ENCODE assay signal across 15 cellular contexts in the genomic region with DNA sequence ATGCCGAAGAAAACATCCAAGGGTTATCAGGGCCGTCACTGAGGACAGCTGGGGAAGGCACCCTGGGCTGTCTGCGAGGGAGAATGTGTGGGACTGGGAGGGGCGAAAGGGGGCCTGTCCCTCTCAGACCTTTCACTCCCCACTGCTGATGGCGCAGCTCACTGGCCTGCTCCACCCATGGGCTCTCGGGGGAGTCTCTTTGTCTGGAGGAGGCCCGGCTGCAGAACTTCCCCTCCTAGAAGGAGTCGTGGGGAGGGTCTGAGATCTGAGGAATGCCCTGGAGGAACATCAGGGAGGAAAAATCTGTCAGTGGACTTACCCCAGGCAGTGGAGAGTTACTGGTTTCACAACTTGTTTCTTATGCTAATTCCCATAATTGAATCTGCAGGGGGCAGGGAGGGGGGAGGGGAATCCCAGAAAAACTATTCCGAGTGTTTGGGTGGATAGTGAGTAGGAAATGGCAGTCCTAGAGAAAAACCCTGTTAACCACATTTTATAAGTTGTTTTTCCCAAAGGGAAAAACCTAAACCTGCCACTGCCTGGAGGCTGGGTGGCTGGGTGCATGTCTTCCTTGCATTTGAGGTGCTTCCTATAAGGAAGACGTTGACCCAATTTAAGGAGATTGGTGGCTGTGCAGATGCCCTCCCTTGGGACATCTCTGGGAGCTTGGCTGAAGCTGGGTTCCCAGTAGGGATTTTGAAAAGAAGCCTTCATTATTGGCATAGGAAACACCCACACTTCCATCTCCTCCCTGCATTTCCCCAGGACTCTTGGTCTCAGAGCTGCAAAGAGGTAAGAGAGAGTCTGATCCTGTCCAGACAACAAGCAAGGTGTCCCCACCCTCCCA. TPM values are rescaled to one million over a fixed set of nuclear protein-coding genes. Genes with fewer than 3 reads are reported as not detected.
DNase-seq lines count a peak whose midpoint lies in the region; ATAC-seq, FAIRE-seq and TF ChIP-seq lines count a peak whose summit lies in the region.
"Had no signal": no experiment of that assay in that cellular context is flagged by ENCODE, and none has a peak within 500 bp of the region (broad histone marks: within the 10 kb centered on the region; RNA-seq: fewer than 3 reads in every experiment).

No MANE protein-coding gene starts in this region.

- H3K4me2 ChIP-seq in K562 (ENCODE audit: insufficient read depth, low read length) = no peak overlapping the region
- no peak overlapping the region for H3K4me2 ChIP-seq in mesenchymal stem cell (ENCODE audit: low read length, poor library complexity, severe bottlenecking)

- FAIRE-seq in K562 (lab: Jason Lieb, UNC) = peak; percentile 72

- H2AK5ac ChIP-seq in mesenchymal stem cell (ENCODE audit: low read length, severe bottlenecking) = no peak overlapping the region

- POLR2A ChIA-PET in K562 (lab: Yijun Ruan, JAX) = interaction anchor here (0.5 to 11.3 kb wide), 11 partner anchors 7 to 237 kb away, joined by 3 to 112 read pairs (median 4); a partner anchor contains a TSS

- TF ChIP-seq POLR2A in NB4 (IDR thresholded peaks at IDR 0.05; ENCODE audit: extremely low read depth, insufficient read length) (no peak), K562 (conservative IDR thresholded peaks at IDR 0.05) (no peak), suprapubic skin (IDR thresholded peaks at IDR 0.05) (no peak)

- in situ Hi-C loops in K562 (cut with MboI) = no loop called here

- no peak overlapping the region for H4K8ac ChIP-seq in mesenchymal stem cell (ENCODE audit: low read length)

- no peak for TF ChIP-seq CTCF in NB4 (IDR thresholded peaks at IDR 0.05; ENCODE audit: low read depth, low read length)
- no peak for TF ChIP-seq CTCF in K562 (IDR thresholded peaks at IDR 0.05 in 2 of 3, conservative IDR thresholded peaks at IDR 0.05 in 1 of 3; ENCODE audit: insufficient read depth in 2 of 3, low read depth in 1 of 3, low read length in 3 of 3)
- no peak for TF ChIP-seq CTCF in suprapubic skin (IDR thresholded peaks at IDR 0.05)

- H2AFZ ChIP-seq in K562 (ENCODE audit: low read depth, low read length) (no peak overlapping the region), mesenchymal stem cell (ENCODE audit: low read depth, low read length) (no peak overlapping the region)

- 16% methylated on average over 8 of the region's 10 CpGs for WGBS in K562 (ENCODE audit: insufficient coverage, low coverage, missing lambda C conversion rate)
- WGBS in mesenchymal stem cell = 35% methylated on average over 8 of the region's 10 CpGs
- 64% methylated on average over 10 of the region's 10 CpGs for WGBS in suprapubic skin

- TF ChIP-seq EP300 in K562 (IDR thresholded peaks at IDR 0.05; ENCODE audit: low read length) (no peak), suprapubic skin (IDR thresholded peaks at IDR 0.05) (no peak)

- H2BK15ac ChIP-seq in mesenchymal stem cell (ENCODE audit: low read depth, poor library complexity, severe bottlenecking) = no peak overlapping the region

- ATAC-seq in K562 = peak; percentile 69
- ATAC-seq: activated CD8-positive, alpha-beta T cell treated with anti-CD3 and anti-CD28 coated beads, Interleukin-2, amount 10 ng/mL, durations not matched to agents 7 days and 5 days; Panc1; psoas muscle had no signal

- H3K27ac ChIP-seq in K562 (ENCODE audit: extremely low read depth, low read depth, low read length) (peak overlapping the region; percentile 42; the same call in 1 of the 3 replicates), mesenchymal stem cell (ENCODE audit: low read length, poor library complexity, severe bottlenecking) (no peak overlapping the region), suprapubic skin (peak overlapping the region; percentile 46)
- H3K27ac ChIP-seq: colonic mucosa, psoas muscle, VCaP had no signal

- H2BK120ac ChIP-seq in mesenchymal stem cell (ENCODE audit: low read depth, low read length) = no peak overlapping the region

- peaks cover 60% of the 10 kb centered on the region for H3K36me3 ChIP-seq in K562 (ENCODE audit: control insufficient read depth, insufficient read depth, low read length)
- H3K36me3 ChIP-seq in mesenchymal stem cell (ENCODE audit: control insufficient read depth in 1 of 2, insufficient read depth in 2 of 2, low read depth in 1 of 2, low read length in 2 of 2) = no peaks in the 10 kb centered on the region
- no peaks in the 10 kb centered on the region for H3K36me3 ChIP-seq in suprapubic skin
- H3K36me3 ChIP-seq: colonic mucosa had no signal

- H3K4me3 ChIP-seq in NB4 (ENCODE audit: low read depth, low read length) (no peak overlapping the region), K562 (no peak overlapping the region), mesenchymal stem cell (ENCODE audit: insufficient read depth in 1 of 2, low read depth in 1 of 2, low read length in 2 of 2) (no peak overlapping the region), suprapubic skin (no peak overlapping the region)
- H3K4me3 ChIP-seq: colonic mucosa, psoas muscle had no signal

- peaks cover 3% of the 10 kb centered on the region; the same call in 1 of the 2 replicates for H4K20me1 ChIP-seq in K562 (replicated peaks; ENCODE audit: control insufficient read depth, insufficient read depth, low read length)

- no peaks in the 10 kb centered on the region for H3K9me1 ChIP-seq in K562 (ENCODE audit: control insufficient read depth, insufficient read depth, low read length)

- H3K4me1 ChIP-seq in K562 (replicated peaks in 1 of 2; ENCODE audit: control insufficient read depth in 2 of 2, insufficient read depth in 2 of 2, low read length in 2 of 2) = peaks cover 19 to 96% of the 10 kb centered on the region in 2 experiments; a peak in 4 of 5 replicates
- peaks cover 4% of the 10 kb centered on the region for H3K4me1 ChIP-seq in mesenchymal stem cell (ENCODE audit: control insufficient read depth, insufficient read depth, low read depth, low read length)
- peaks cover 56% of the 10 kb centered on the region for H3K4me1 ChIP-seq in suprapubic skin
- H3K4me1 ChIP-seq: colonic mucosa, psoas muscle had no signal

- no peaks in the 10 kb centered on the region for H3K79me1 ChIP-seq in mesenchymal stem cell (replicated peaks; ENCODE audit: low read length, poor library complexity, severe bottlenecking)

- DNase-seq in NB4 (ENCODE audit: low read depth) (peak; percentile 63), K562 (ENCODE audit: extremely low read depth in 1 of 4, low spot score in 3 of 4) (peak; percentile 65 to 70 (median 66)), mesenchymal stem cell (no peak), suprapubic skin (ENCODE audit: low spot score in 2 of 2) (no peak), 8988T (no peak), posterior vena cava (ENCODE audit: low spot score) (no peak), activated gamma-delta T cell treated with Interleukin-2 at 50 U/mL for 16 hours (no peak)
- DNase-seq: activated CD8-positive, alpha-beta T cell treated with anti-CD3 and anti-CD28 coated beads, Interleukin-2, amount 10 ng/mL, durations not matched to agents 7 days and 5 days; C1 segment of cervical spinal cord; colonic mucosa; NCI-H1930; psoas muscle; SW 1271 had no signal

- H3K23ac ChIP-seq in mesenchymal stem cell (ENCODE audit: low read length in 2 of 2) = no peak overlapping the region

- CTCF ChIA-PET in K562 (lab: Yijun Ruan, JAX; ENCODE audit: low intra/inter-chr PET ratio) = no interaction called here

- H3K79me2 ChIP-seq in K562 (ENCODE audit: control insufficient read depth, insufficient read depth, low read length) = peaks cover 26% of the 10 kb centered on the region; the same call in 2 of the 3 replicates

- H3K4ac ChIP-seq in mesenchymal stem cell (ENCODE audit: low read depth in 1 of 2, low read length in 2 of 2) = no peak overlapping the region

- no peak overlapping the region for H2BK12ac ChIP-seq in mesenchymal stem cell (ENCODE audit: low read length in 2 of 2)

- intact Hi-C loops in K562 (cut with micrococcal nuclease) (no loop called here), posterior vena cava (cut with DNase I) (no loop called here)

- H3K9me3 ChIP-seq in K562 (replicated peaks; ENCODE audit: control insufficient read depth, insufficient read depth, low read depth, low read length) (no peaks in the 10 kb centered on the region), mesenchymal stem cell (ENCODE audit: control insufficient read depth, low read length) (no peaks in the 10 kb centered on the region), suprapubic skin (no peaks in the 10 kb centered on the region)
- H3K9me3 ChIP-seq: colonic mucosa, psoas muscle had no signal

- peak overlapping the region; percentile 58 for H4K91ac ChIP-seq in mesenchymal stem cell (ENCODE audit: low read length)

- peak overlapping the region in 1 of 2 experiments; percentile 74; a peak in 2 of 4 replicates for H3K9ac ChIP-seq in K562 (ENCODE audit: insufficient read depth in 1 of 2, low read depth in 2 of 2, low read length in 2 of 2)
- H3K9ac ChIP-seq in mesenchymal stem cell (ENCODE audit: low read length) = no peak overlapping the region

- H3K27me3 ChIP-seq in K562 (ENCODE audit: control insufficient read depth in 2 of 2, insufficient read depth in 2 of 2, low read length in 2 of 2) (no peaks in the 10 kb centered on the region; a peak in 1 of 5 replicates), mesenchymal stem cell (ENCODE audit: control insufficient read depth in 1 of 2, insufficient read depth in 1 of 2, low read length in 2 of 2) (peaks cover 24 to 29% of the 10 kb centered on the region in 2 experiments), suprapubic skin (no peaks in the 10 kb centered on the region)
- H3K27me3 ChIP-seq: colonic mucosa had no signal

- H3K14ac ChIP-seq in mesenchymal stem cell (ENCODE audit: low read length in 2 of 2) = no peak overlapping the region

- H3K18ac ChIP-seq in mesenchymal stem cell (ENCODE audit: low read depth in 1 of 2, low read length in 2 of 2) = no peak overlapping the region

- no TSS peak for BruUV-seq in K562 (replicated peaks; lab: Mats Ljungman, UMichigan)

- no peak for TF ChIP-seq RAD21 in K562 (CRISPR knock-in tag; conservative IDR thresholded peaks at IDR 0.05 in 1 of 2, IDR thresholded peaks at IDR 0.05 in 1 of 2)

- H2BK5ac ChIP-seq in mesenchymal stem cell (ENCODE audit: low read depth, low read length, poor library complexity, severe bottlenecking) = no peak overlapping the region

RNA-seq across cellular contexts. Expression of a gene that starts 11.7 kb away (rescaled TPM):
- total RNA-seq in K562 (2011; cell fraction: chromatin; rRNA removed; ENCODE audit: low replicate concordance) = 229 and 466 TPM in 2 replicates
- total RNA-seq in K562 (2011; cell fraction: nucleolus; rRNA removed) = 309 and 326 TPM in 2 replicates
- 244 and 282 TPM in 2 replicates for total RNA-seq in K562 (2011; cell fraction: nucleoplasm; rRNA removed)
- 28.8 and 35.6 TPM in 2 replicates for total RNA-seq in K562 (2014; rRNA removed)
- total RNA-seq in K562 (2014; rRNA removed; fragmentation: Illumina TruSeq; extraction: Trizol) = 7.3 and 9.5 TPM in 2 replicates
- total RNA-seq in K562 (2015; rRNA removed; fragmentation: Illumina TruSeq; extraction: Trizol) = 23.9 and 24.6 TPM in 2 replicates
- 45.2 and 54.4 TPM in 2 replicates for total RNA-seq in K562 (2021)
- polyA plus RNA-seq in K562 (2011; rRNA removed) = 59.7 and 110 TPM in 2 replicates
- 50.2 and 68.3 TPM in 2 replicates for polyA plus RNA-seq in K562 (2011; cell fraction: cytosol; rRNA removed)
- 313 and 392 TPM in 2 replicates for polyA plus RNA-seq in K562 (2011; cell fraction: nucleus; rRNA removed)
- 39.1 and 59.5 TPM in 2 replicates for polyA plus RNA-seq in K562 (2012)
- polyA plus RNA-seq in K562 (2014; fragmentation: Illumina TruSeq; extraction: Trizol) = 21.8 and 29.4 TPM in 2 replicates
- under 1 TPM; 0.32 to 0.89 TPM for polyA plus RNA-seq in K562 (2014; fragmentation: Nextera tagmentation; extraction: Ambion mirVana)
- polyA plus RNA-seq in K562 (2014; rRNA removed) = 35.5 and 36.2 TPM in 2 replicates
- polyA minus RNA-seq in K562 (2011; rRNA and poly(A)+ RNA removed) = 56.4 and 73.7 TPM in 2 replicates
- 58.2 and 59.2 TPM in 2 replicates for polyA minus RNA-seq in K562 (2011; cell fraction: cytosol; rRNA and poly(A)+ RNA removed)
- polyA minus RNA-seq in K562 (2011; cell fraction: nucleus; rRNA and poly(A)+ RNA removed) = 58.7 and 72.1 TPM in 2 replicates
- 20.2 TPM for polyA plus RNA-seq in mesenchymal stem cell (2013, experiment 1 of 2)
- 20.7 TPM for polyA plus RNA-seq in mesenchymal stem cell (2013, experiment 2 of 2)
- 10 to 100 TPM; 15.7 to 28.2 (median 23.5) TPM for total RNA-seq in suprapubic skin
- total RNA-seq in posterior vena cava = 10 to 100 TPM; 35.0 to 41.6 TPM

RNA-seq across cellular contexts. Expression of a gene that starts 23.8 kb away (rescaled TPM):
- total RNA-seq in K562 (2011; cell fraction: chromatin; rRNA removed; ENCODE audit: low replicate concordance) = 39.7 and 71.7 TPM in 2 replicates
- 42.2 and 44.1 TPM in 2 replicates for total RNA-seq in K562 (2011; cell fraction: nucleolus; rRNA removed)
- 34.4 and 37.9 TPM in 2 replicates for total RNA-seq in K562 (2011; cell fraction: nucleoplasm; rRNA removed)
- 33.1 and 50.4 TPM in 2 replicates for total RNA-seq in K562 (2014; rRNA removed)
- 5.7 and 8.2 TPM in 2 replicates for total RNA-seq in K562 (2014; rRNA removed; fragmentation: Illumina TruSeq; extraction: Trizol)
- total RNA-seq in K562 (2015; rRNA removed; fragmentation: Illumina TruSeq; extraction: Trizol) = 21.2 and 21.9 TPM in 2 replicates
- total RNA-seq in K562 (2021) = 29.8 and 31.2 TPM in 2 replicates
- 23.8 and 33.3 TPM in 2 replicates for polyA plus RNA-seq in K562 (2011; rRNA removed)
- 27.1 and 60.5 TPM in 2 replicates for polyA plus RNA-seq in K562 (2011; cell fraction: cytosol; rRNA removed)
- polyA plus RNA-seq in K562 (2011; cell fraction: nucleus; rRNA removed) = 58.3 and 92.0 TPM in 2 replicates
- polyA plus RNA-seq in K562 (2012) = 28.4 and 31.7 TPM in 2 replicates
- polyA plus RNA-seq in K562 (2014; fragmentation: Illumina TruSeq; extraction: Trizol) = 15.0 and 22.7 TPM in 2 replicates
- polyA plus RNA-seq in K562 (2014; fragmentation: Nextera tagmentation; extraction: Ambion mirVana) = 10 to 100 TPM; 16.7 to 26.0 TPM
- polyA plus RNA-seq in K562 (2014; rRNA removed) = 28.1 and 48.3 TPM in 2 replicates
- polyA minus RNA-seq in K562 (2011; rRNA and poly(A)+ RNA removed) = 6.6 and 8.9 TPM in 2 replicates
- 7.1 and 9.9 TPM in 2 replicates for polyA minus RNA-seq in K562 (2011; cell fraction: cytosol; rRNA and poly(A)+ RNA removed)
- polyA minus RNA-seq in K562 (2011; cell fraction: nucleus; rRNA and poly(A)+ RNA removed) = 15.1 and 21.2 TPM in 2 replicates
- 11.8 TPM for polyA plus RNA-seq in mesenchymal stem cell (2013, experiment 1 of 2)
- polyA plus RNA-seq in mesenchymal stem cell (2013, experiment 2 of 2) = 10.8 TPM
- 10 to 100 TPM; 16.1 to 22.1 (median 20.6) TPM for total RNA-seq in suprapubic skin
- total RNA-seq in posterior vena cava = 10 to 100 TPM; 12.1 to 12.4 TPM

RNA-seq across cellular contexts. Expression of a gene that starts 37.8 kb away (rescaled TPM):
- total RNA-seq in K562 (2011; cell fraction: chromatin; rRNA removed; ENCODE audit: low replicate concordance) = 20.7 and 42.5 TPM in 2 replicates
- total RNA-seq in K562 (2011; cell fraction: nucleolus; rRNA removed) = 27.0 and 27.3 TPM in 2 replicates
- 19.0 and 21.1 TPM in 2 replicates for total RNA-seq in K562 (2011; cell fraction: nucleoplasm; rRNA removed)
- total RNA-seq in K562 (2014; rRNA removed) (2.7 and 3.1 TPM in 2 replicates), K562 (2014; rRNA removed; fragmentation: Illumina TruSeq; extraction: Trizol) (1.8 and 2.0 TPM in 2 replicates), K562 (2015; rRNA removed; fragmentation: Illumina TruSeq; extraction: Trizol) (2.9 and 4.5 TPM in 2 replicates), K562 (2021) (2.8 and 4.1 TPM in 2 replicates), suprapubic skin (10 to 100 TPM in 1 of 4 donors, 1 to 10 TPM in 3; 6.1 to 22.3 (median 7.2) TPM), posterior vena cava (1 to 10 TPM; 2.9 to 4.3 TPM)
- polyA plus RNA-seq in K562 (2011; rRNA removed) (4.8 and 7.5 TPM in 2 replicates), K562 (2014; fragmentation: Illumina TruSeq; extraction: Trizol) (2.7 and 3.1 TPM in 2 replicates), K562 (2014; fragmentation: Nextera tagmentation; extraction: Ambion mirVana) (under 1 TPM; 0.32 to 0.34 TPM), K562 (2014; rRNA removed) (4.5 and 5.8 TPM in 2 replicates)
- 2.9 and 5.5 TPM in 2 replicates for polyA plus RNA-seq in K562 (2011; cell fraction: cytosol; rRNA removed)
- polyA plus RNA-seq in K562 (2011; cell fraction: nucleus; rRNA removed) = 40.8 and 73.8 TPM in 2 replicates
- 3.4 and 10.6 TPM in 2 replicates for polyA plus RNA-seq in K562 (2012)
- 1.2 and 2.2 TPM in 2 replicates for polyA minus RNA-seq in K562 (2011; rRNA and poly(A)+ RNA removed)
- 0.95 and 2.6 TPM in 2 replicates for polyA minus RNA-seq in K562 (2011; cell fraction: cytosol; rRNA and poly(A)+ RNA removed)
- polyA minus RNA-seq in K562 (2011; cell fraction: nucleus; rRNA and poly(A)+ RNA removed) = 6.3 and 6.9 TPM in 2 replicates
- polyA plus RNA-seq in mesenchymal stem cell (2013, experiment 1 of 2) = 0.81 TPM
- polyA plus RNA-seq in mesenchymal stem cell (2013, experiment 2 of 2) = 0.89 TPM

Comparison
In these comparisons a context has a peak if more than half of its experiments do, and no peak if none do; other contexts are left out.
1. DNase-seq: peak in NB4 (single experiment) and K562 (4 of 4); none in mesenchymal stem cell (single experiment), suprapubic skin (0 of 2), 8988T (single experiment), posterior vena cava (single experiment) and activated gamma-delta T cell treated with Interleukin-2 at 50 U/mL for 16 hours (single experiment).